In genomic region chr9:114501786-114502682, GRCh38 we compare ENCODE assay signal across 1 cellular context.
TF ChIP-seq lines count a peak whose summit lies in the region.

No MANE protein-coding gene starts in this region.

TF ChIP-seq in K562, 482 proteins besides CTCF, POLR2A, EP300 and RAD21 (continued from another document and continues in another):
- 0 out of 2 replicates have a peak, but pooled peaks have one; percentile 11 for TF ChIP-seq CUX1 (CRISPR knock-in tag; IDR thresholded peaks at IDR 0.05)
- no peak for TF ChIP-seq HLTF (IDR thresholded peaks at IDR 0.05)
- peak; percentile 29; the same call in 1 of the 2 replicates for TF ChIP-seq PHF8 (IDR thresholded peaks at IDR 0.05; ENCODE audit: borderline replicate concordance, low read length)
- TF ChIP-seq VEZF1 (CRISPR knock-in tag; IDR thresholded peaks at IDR 0.05): peak; percentile 48
- TF ChIP-seq ZNF197 (CRISPR knock-in tag; IDR thresholded peaks at IDR 0.05; ENCODE audit: low read depth): 0 out of 2 replicates have a peak, but pooled peaks have one; percentile 46
- peak; percentile 66; the same call in 1 of the 2 replicates for TF ChIP-seq ZNF589 (CRISPR knock-in tag; IDR thresholded peaks at IDR 0.05; ENCODE audit: low read depth)
- peak in 2 of 3 experiments; percentile 25 to 88; a peak in 2 of 6 replicates for TF ChIP-seq ZBTB11 (CRISPR knock-in tag; IDR thresholded peaks at IDR 0.05)
- no peak for TF ChIP-seq HCFC1 (IDR thresholded peaks at IDR 0.05; ENCODE audit: low read depth, low read length)
- no peak for TF ChIP-seq RBM22 (IDR thresholded peaks at IDR 0.05; ENCODE audit: low read depth, low read length, poor library complexity, severe bottlenecking)
- TF ChIP-seq TEAD4 (IDR thresholded peaks at IDR 0.05; ENCODE audit: low read length): 0 out of 2 replicates have a peak, but pooled peaks have one; percentile 3
- TF ChIP-seq TEAD4 (CRISPR knock-in tag; IDR thresholded peaks at IDR 0.05; ENCODE audit: borderline replicate concordance): no peak
- TF ChIP-seq MNT (conservative IDR thresholded peaks at IDR 0.05): 0 out of 4 replicates have a peak, but pooled peaks of 1 of the 2 experiments have one; percentile 32
- no peak for TF ChIP-seq GMEB1 (CRISPR knock-in tag; IDR thresholded peaks at IDR 0.05)
- TF ChIP-seq ZZZ3 (IDR thresholded peaks at IDR 0.05): no peak
- TF ChIP-seq PML (IDR thresholded peaks at IDR 0.05; ENCODE audit: low read length): peak; percentile 34; the same call in 1 of the 2 replicates
- peak; percentile 61 for TF ChIP-seq FOSL1 (tag; conservative IDR thresholded peaks at IDR 0.05)
- no peak for TF ChIP-seq XRCC5 (IDR thresholded peaks at IDR 0.05; ENCODE audit: low read depth, low read length)
- no peak for TF ChIP-seq MXD1 (CRISPR knock-in tag; IDR thresholded peaks at IDR 0.05; ENCODE audit: borderline replicate concordance, poor library complexity, severe bottlenecking)
- TF ChIP-seq EGR1 (conservative IDR thresholded peaks at IDR 0.05): peak; percentile 60
- peak; percentile 77 for TF ChIP-seq ZNF592 (IDR thresholded peaks at IDR 0.05)
- TF ChIP-seq NR4A1 (CRISPR knock-in tag; IDR thresholded peaks at IDR 0.05): no peak
- peak; percentile 80 for TF ChIP-seq NR4A1 (tag; IDR thresholded peaks at IDR 0.05)
- TF ChIP-seq PRDM10 (IDR thresholded peaks at IDR 0.05; ENCODE audit: partially characterized antibody): peak; percentile 32
- TF ChIP-seq ZFX (CRISPR knock-in tag; IDR thresholded peaks at IDR 0.05): peak; percentile 26; the same call in 1 of the 2 replicates
- 0 out of 2 replicates have a peak, but pooled peaks have one; percentile 23 for TF ChIP-seq HMBOX1 (IDR thresholded peaks at IDR 0.05)
- TF ChIP-seq JUND (IDR thresholded peaks at IDR 0.05; ENCODE audit: borderline replicate concordance, low read depth, low read length): peak; percentile 60; the same call in 1 of the 2 replicates
- TF ChIP-seq JUND (tag; IDR thresholded peaks at IDR 0.05; ENCODE audit: borderline replicate concordance, low read depth, low read length): no peak
- TF ChIP-seq TAF1 (IDR thresholded peaks at IDR 0.05; ENCODE audit: control insufficient read depth, extremely low read depth, insufficient read depth, low read length, severe bottlenecking): peak; percentile 42
